Comparison of ENCODE assay signal across 9 cellular contexts in the genomic region with DNA sequence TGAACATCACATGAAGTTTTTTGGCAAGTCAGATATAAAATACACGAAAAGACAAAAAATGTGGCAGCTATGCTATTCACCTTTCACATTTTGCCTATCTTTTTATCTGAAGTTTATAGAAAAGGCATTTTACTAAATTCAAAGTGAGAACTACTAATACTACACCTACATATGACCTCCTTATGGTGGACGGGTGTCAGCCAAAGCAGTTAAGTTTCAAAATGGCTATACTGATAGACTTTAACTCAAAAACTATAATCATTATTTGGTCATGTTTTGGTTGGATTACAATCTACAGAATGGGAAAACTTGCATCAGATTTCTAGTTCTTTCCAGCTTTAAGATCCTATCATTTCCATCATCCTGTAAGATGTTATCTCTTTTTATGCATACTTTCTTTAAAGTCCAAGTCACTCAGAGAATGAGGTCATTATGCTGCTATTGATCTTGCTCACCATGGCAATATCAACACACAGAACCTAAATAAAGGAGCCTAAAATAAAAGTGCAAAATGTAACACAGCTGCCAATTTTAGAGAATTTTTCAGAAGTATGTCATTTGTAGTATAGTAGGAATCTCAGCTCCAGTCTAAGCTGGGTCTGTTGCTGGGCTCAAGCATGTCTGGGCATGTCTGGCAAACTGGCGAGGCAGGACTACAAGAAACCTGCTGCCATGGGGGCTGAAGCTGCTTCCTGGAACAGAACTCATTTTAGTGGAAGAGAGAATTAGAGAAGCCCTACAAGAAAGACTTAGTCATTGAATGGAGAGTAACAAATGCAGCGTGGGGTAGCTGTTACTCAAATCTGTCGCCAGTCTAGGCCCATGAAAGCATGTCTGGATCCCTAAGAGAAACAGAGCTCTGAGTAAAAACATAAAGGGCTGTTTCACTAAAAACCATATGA. TPM values are rescaled to one million over a fixed set of nuclear protein-coding genes. Genes with fewer than 3 reads are reported as not detected.
DNase-seq lines count a peak whose midpoint lies in the region; ATAC-seq, FAIRE-seq and TF ChIP-seq lines count a peak whose summit lies in the region.
"Had no signal": no experiment of that assay in that cellular context is flagged by ENCODE, and none has a peak within 500 bp of the region (broad histone marks: within the 10 kb centered on the region; RNA-seq: fewer than 3 reads in every experiment).

No MANE protein-coding gene starts in this region.

- peak overlapping the region; percentile 35 for H3K27ac ChIP-seq in HCT116 (ENCODE audit: low read depth, low read length)
- H3K27ac ChIP-seq in mammary epithelial cell (ENCODE audit: insufficient read depth, low read depth, low read length): peak overlapping the region; percentile 88

- TF ChIP-seq RAD21 in HCT116 (IDR thresholded peaks at IDR 0.05; ENCODE audit: low read depth): no peak

- H3K9me2 ChIP-seq in HCT116 (ENCODE audit: insufficient read depth): no peaks in the 10 kb centered on the region

- peak overlapping the region; percentile 18 for H3K4me2 ChIP-seq in HCT116 (ENCODE audit: low read length)
- H3K4me2 ChIP-seq in mammary epithelial cell (ENCODE audit: insufficient read depth, low read depth, low read length): peak overlapping the region; percentile 59

- no peak overlapping the region for H3K4me3 ChIP-seq in HCT116 (replicated peaks in 1 of 2; ENCODE audit: low read depth in 1 of 2, low read length in 2 of 2)
- no peak overlapping the region for H3K4me3 ChIP-seq in mammary epithelial cell (replicated peaks in 1 of 3; ENCODE audit: insufficient read depth in 1 of 3, low read depth in 2 of 3, low read length in 3 of 3)

- POLR2A ChIA-PET in HCT116 (lab: Charles Lee): interaction anchor here (1.3 kb wide), 1 partner anchor 9 kb away, joined by 3 read pairs; no protein-coding TSS in a partner anchor

- H2AFZ ChIP-seq in HCT116 (ENCODE audit: low read depth, low read length, poor library complexity, severe bottlenecking): peak overlapping the region; percentile 83
- H2AFZ ChIP-seq in mammary epithelial cell (ENCODE audit: low read depth, low read length): peak overlapping the region; percentile 77

- in situ Hi-C loops in mammary epithelial cell (cut with MboI; ENCODE audit: low sequenced_read_pairs in 2 of 2): no loop called here

- no peaks in the 10 kb centered on the region for H3K9me3 ChIP-seq in HCT116 (ENCODE audit: control insufficient read depth in 1 of 2, insufficient read depth in 1 of 2, low read depth in 1 of 2, low read length in 2 of 2)
- H3K9me3 ChIP-seq in mammary epithelial cell (replicated peaks; ENCODE audit: insufficient read depth, low read length): no peaks in the 10 kb centered on the region

- H3K4me1 ChIP-seq in HCT116 (ENCODE audit: control insufficient read depth in 1 of 2, insufficient read depth in 2 of 2, low read length in 2 of 2) (peaks cover 11% of the 10 kb centered on the region in 2 experiments; a peak in 3 of 4 replicates), mammary epithelial cell (ENCODE audit: insufficient read depth, low read length) (peaks cover 19% of the 10 kb centered on the region)

- ATAC-seq in HCT116: 0 out of 2 replicates have a peak, but pooled peaks have one; percentile 22
- ATAC-seq in GM19328 (IDR thresholded peaks at IDR 0.05; ENCODE audit: unreplicated experiment): no peak
- ATAC-seq in GM21528 (IDR thresholded peaks at IDR 0.05; ENCODE audit: low FRiP score, unreplicated experiment): no peak

- H3K9ac ChIP-seq in HCT116 (ENCODE audit: low read length) (no peak overlapping the region), mammary epithelial cell (ENCODE audit: insufficient read depth, low read length) (peak overlapping the region; percentile 42)

- WGBS in mammary epithelial cell (ENCODE audit: low coverage, missing lambda C conversion rate): 0% methylated on average over 5 of the region's 5 CpGs

- TF ChIP-seq POLR2A in GM12891 (IDR thresholded peaks at IDR 0.05; ENCODE audit: low read depth, low read length) (no peak), HCT116 (IDR thresholded peaks at IDR 0.05; ENCODE audit: borderline replicate concordance, extremely low read depth, insufficient read depth, insufficient read length) (no peak)

- H3K27me3 ChIP-seq in HCT116 (ENCODE audit: insufficient read depth, low read length) (no peaks in the 10 kb centered on the region), mammary epithelial cell (ENCODE audit: insufficient read depth, low read length) (no peaks in the 10 kb centered on the region)

- DNase-seq in GM12891 (ENCODE audit: insufficient read length, low spot score) (no peak), HCT116 (ENCODE audit: low read depth, low spot score) (no peak), NCI-H510A (lab: John Stamatoyannopoulos, UW) (peak; percentile 69), mammary epithelial cell (peak; percentile 90), pulmonary artery endothelial cell (ENCODE audit: low read depth, low spot score) (peak; percentile 22), HK-2 (ENCODE audit: unreplicated experiment) (no peak)
- DNase-seq: activated B cell treated with CpG ODN at 0.5 μM for 24 hours had no signal

- TF ChIP-seq CTCF in HCT116 (IDR thresholded peaks at IDR 0.05 in 2 of 3, conservative IDR thresholded peaks at IDR 0.05 in 1 of 3; ENCODE audit: borderline replicate concordance in 1 of 3, insufficient read depth in 1 of 3, low read depth in 2 of 3, low read length in 2 of 3): no peak
- TF ChIP-seq CTCF in mammary epithelial cell (conservative IDR thresholded peaks at IDR 0.05 in 1 of 2, IDR thresholded peaks at IDR 0.05 in 1 of 2; ENCODE audit: extremely low read depth in 1 of 2, insufficient read depth in 1 of 2, low read depth in 1 of 2, low read length in 2 of 2): no peak

- CTCF ChIA-PET in HCT116 (lab: Charles Lee): no interaction called here
- CTCF ChIA-PET in mammary epithelial cell (lab: Charles Lee; ENCODE audit: low non-redundant PET): interaction anchor here (0.6 to 0.7 kb wide), 2 partner anchors 42 to 1450 kb away, joined by 3 to 12 read pairs; no protein-coding TSS in a partner anchor

- BruUV-seq in HCT116 (replicated peaks; lab: Mats Ljungman, UMichigan) (no TSS peak), mammary epithelial cell (replicated peaks; lab: Mats Ljungman, UMichigan) (TSS peak; percentile 63)

- H4K20me1 ChIP-seq in HCT116 (ENCODE audit: insufficient read depth) (no peaks in the 10 kb centered on the region), mammary epithelial cell (ENCODE audit: insufficient read depth, low read length) (no peaks in the 10 kb centered on the region)

- H3K36me3 ChIP-seq in HCT116 (ENCODE audit: control insufficient read depth in 1 of 2, insufficient read depth in 2 of 2, low read length in 2 of 2): no peaks in the 10 kb centered on the region
- H3K36me3 ChIP-seq in mammary epithelial cell (ENCODE audit: insufficient read depth, low read length): no peaks in the 10 kb centered on the region

- intact Hi-C loops in HCT116 (cut with micrococcal nuclease): no loop called here
- intact Hi-C loops in mammary epithelial cell (cut with micrococcal nuclease): no loop called here

- FAIRE-seq in GM12891 (lab: Jason Lieb, UNC): no peak

- dilution Hi-C loops in mammary epithelial cell (cut with HindIII; ENCODE audit: low sequenced_read_pairs): no loop called here

- H3K79me2 ChIP-seq in HCT116 (ENCODE audit: insufficient read depth, low read length) (no peaks in the 10 kb centered on the region), mammary epithelial cell (ENCODE audit: insufficient read depth, low read length) (no peaks in the 10 kb centered on the region)

- RAD21 ChIA-PET in HCT116 (lab: Charles Lee; ENCODE audit: low non-redundant PET in 1 of 2, low total read pairs in 2 of 2, uncharacterized antibody in 2 of 2, unreplicated experiment in 2 of 2): no interaction called here

TF ChIP-seq in GM12891, 5 proteins besides CTCF, POLR2A, EP300 and RAD21:
- TF ChIP-seq TAF1 (IDR thresholded peaks at IDR 0.05; ENCODE audit: low read depth, low read length): 0 out of 2 replicates have a peak, but pooled peaks have one; percentile 26
- TF ChIP-seq SPI1 (IDR thresholded peaks at IDR 0.05; ENCODE audit: low read depth, low read length): no peak
- no peak for TF ChIP-seq POLR2AphosphoS5 (IDR thresholded peaks at IDR 0.05; ENCODE audit: low read depth, low read length)
- TF ChIP-seq PAX5 (IDR thresholded peaks at IDR 0.05; ENCODE audit: insufficient read depth, low read length, severe bottlenecking): no peak
- TF ChIP-seq POU2F2 (IDR thresholded peaks at IDR 0.05; ENCODE audit: low read depth, low read length): no peak

TF ChIP-seq in HCT116, 20 proteins besides CTCF, POLR2A, EP300 and RAD21:
- TF ChIP-seq SIN3A (IDR thresholded peaks at IDR 0.05; ENCODE audit: low read depth): no peak
- no peak for TF ChIP-seq JUND (IDR thresholded peaks at IDR 0.05)
- TF ChIP-seq, protein P1, sequence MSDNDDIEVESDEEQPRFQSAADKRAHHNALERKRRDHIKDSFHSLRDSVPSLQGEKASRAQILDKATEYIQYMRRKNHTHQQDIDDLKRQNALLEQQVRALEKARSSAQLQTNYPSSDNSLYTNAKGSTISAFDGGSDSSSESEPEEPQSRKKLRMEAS (IDR thresholded peaks at IDR 0.05): no peak
- TF ChIP-seq EZH2phosphoT487 (IDR thresholded peaks at IDR 0.05; ENCODE audit: borderline replicate concordance): no peak
- TF ChIP-seq ZFX (IDR thresholded peaks at IDR 0.05): peak; percentile 26; the same call in 1 of the 2 replicates
- TF ChIP-seq POLR2AphosphoS5 (IDR thresholded peaks at IDR 0.05; ENCODE audit: low read depth, low read length): no peak

RNA-seq across cellular contexts. Expression of a gene that starts 7.6 kb away (rescaled TPM):
- polyA plus RNA-seq in GM12891 (2012; ENCODE audit: low read depth, missing spikeins): 17.7 TPM
- total RNA-seq in HCT116 (2021; ENCODE audit: unreplicated experiment) (44.6 TPM), mammary epithelial cell (10 to 100 TPM; 19.7 to 35.4 TPM), pulmonary artery endothelial cell (21.1 and 21.2 TPM in 2 replicates)
- 16.9 and 21.3 TPM in 2 replicates for polyA plus RNA-seq in HCT116 (2012)
- polyA plus RNA-seq in mammary epithelial cell: 7.2 TPM
- polyA minus RNA-seq in mammary epithelial cell: 38.6 TPM

Comparison
In these comparisons a context has a peak if more than half of its experiments do, and no peak if none do; other contexts are left out.
1. DNase-seq: peak in NCI-H510A (single experiment), mammary epithelial cell (single experiment) and pulmonary artery endothelial cell (single experiment); none in GM12891 (single experiment), HCT116 (single experiment) and HK-2 (single experiment).